In genomic region chr11:86408845-86409244, GRCh38 we compare ENCODE assay signal across 16 cellular contexts. TPM values are rescaled to one million over a fixed set of nuclear protein-coding genes. Genes with fewer than 3 reads are reported as not detected.
DNase-seq lines count a peak whose midpoint lies in the region; FAIRE-seq and TF ChIP-seq lines count a peak whose summit lies in the region.
"Had no signal": no experiment of that assay in that cellular context is flagged by ENCODE, and none has a peak within 500 bp of the region (broad histone marks: within the 10 kb centered on the region; RNA-seq: fewer than 3 reads in every experiment).

No MANE protein-coding gene starts in this region.

- no peak overlapping the region for H2AFZ ChIP-seq in OCI-LY7 (ENCODE audit: low read length)
- no peak overlapping the region for H2AFZ ChIP-seq in osteoblast (ENCODE audit: low read length)

- intact Hi-C loops in OCI-LY7 (cut with micrococcal nuclease; ENCODE audit: unreplicated experiment), result no loop called here
- intact Hi-C loops in activated naive CD4-positive, alpha-beta T cell treated with anti-CD3 and anti-CD28 coated beads for 36 hours (cut with micrococcal nuclease), result no loop called here

- FAIRE-seq in D721Med (lab: Jason Lieb, UNC) (no peak), frontal cortex (lab: Jason Lieb, UNC) (no peak)

- no peaks in the 10 kb centered on the region for H3K4me1 Mint-ChIP-seq in activated naive CD4-positive, alpha-beta T cell treated with anti-CD3 and anti-CD28 coated beads for 36 hours (ENCODE audit: low read depth)

- POLR2A ChIA-PET in OCI-LY7 (lab: Charles Lee), result interaction anchor here (1.0 kb wide), 1 partner anchor 14 kb away, joined by 3 read pairs; no protein-coding TSS in a partner anchor

- H3K9me2 ChIP-seq in OCI-LY7 (ENCODE audit: insufficient read depth, low read length), result no peaks in the 10 kb centered on the region

- no peaks in the 10 kb centered on the region for H4K20me1 ChIP-seq in OCI-LY7 (ENCODE audit: insufficient read depth, low read length)
- no peaks in the 10 kb centered on the region for H4K20me1 ChIP-seq in osteoblast (ENCODE audit: insufficient read depth, low read length)

- H3K79me2 ChIP-seq in OCI-LY7 (ENCODE audit: insufficient read depth, low read depth, low read length) (no peaks in the 10 kb centered on the region), osteoblast (ENCODE audit: insufficient read depth, low read length) (no peaks in the 10 kb centered on the region)

- no peaks in the 10 kb centered on the region for H3K4me1 ChIP-seq in OCI-LY7 (ENCODE audit: insufficient read depth, low read length, poor library complexity, severe bottlenecking)
- no peaks in the 10 kb centered on the region for H3K4me1 ChIP-seq in osteoblast (ENCODE audit: insufficient read depth, low read length)
- H3K4me1 ChIP-seq: heart right ventricle had no signal

- TF ChIP-seq CTCF in D721Med (IDR thresholded peaks at IDR 0.05; ENCODE audit: insufficient read depth, missing control alignments), result peak; percentile 16
- peak; percentile 24; the same call in 1 of the 2 replicates for TF ChIP-seq CTCF in OCI-LY7 (conservative IDR thresholded peaks at IDR 0.05; ENCODE audit: low read length)
- TF ChIP-seq CTCF in osteoblast (IDR thresholded peaks at IDR 0.05; ENCODE audit: extremely low read depth, low read depth, low read length), result peak; percentile 50

- no peak overlapping the region for H3K4me3 ChIP-seq in OCI-LY7 (ENCODE audit: low read depth, low read length, poor library complexity, severe bottlenecking)
- no peak overlapping the region for H3K4me3 ChIP-seq in osteoblast (ENCODE audit: insufficient read depth, low read length)
- H3K4me3 ChIP-seq: heart right ventricle had no signal

- H3K27ac Mint-ChIP-seq in activated naive CD4-positive, alpha-beta T cell treated with anti-CD3 and anti-CD28 coated beads for 36 hours, result no peak overlapping the region
- H3K27ac Mint-ChIP-seq: T-helper 1 cell treated with Interleukin-12 subunit alpha and Interleukin-12 subunit beta and Interleukin-4 antibody, amounts not matched to agents 30 μg/mL and 1 μg/mL, for 36 hours had no signal

- no peaks in the 10 kb centered on the region for H3K9me3 Mint-ChIP-seq in activated naive CD4-positive, alpha-beta T cell treated with anti-CD3 and anti-CD28 coated beads for 36 hours
- H3K9me3 Mint-ChIP-seq: T-helper 1 cell treated with Interleukin-12 subunit alpha and Interleukin-12 subunit beta and Interleukin-4 antibody, amounts not matched to agents 30 μg/mL and 1 μg/mL, for 36 hours had no signal

- CTCF ChIA-PET in OCI-LY7 (lab: Charles Lee; ENCODE audit: unreplicated experiment), result no interaction called here
- CTCF ChIA-PET in activated naive CD4-positive, alpha-beta T cell treated with anti-CD3 and anti-CD28 coated beads for 36 hours (lab: Charles Lee), result no interaction called here

- no peaks in the 10 kb centered on the region for H3K27me3 ChIP-seq in osteoblast (ENCODE audit: insufficient read depth, low read length)
- H3K27me3 ChIP-seq: heart right ventricle had no signal

- no peaks in the 10 kb centered on the region for H3K36me3 ChIP-seq in OCI-LY7 (ENCODE audit: insufficient read depth, low read length)
- H3K36me3 ChIP-seq in osteoblast (ENCODE audit: insufficient read depth, low read length), result no peaks in the 10 kb centered on the region
- H3K36me3 ChIP-seq: heart right ventricle had no signal

- H3K9me3 ChIP-seq in OCI-LY7 (ENCODE audit: low read length) (no peaks in the 10 kb centered on the region), osteoblast (ENCODE audit: low read depth, low read length) (no peaks in the 10 kb centered on the region)
- H3K9me3 ChIP-seq: heart right ventricle had no signal

- no peaks in the 10 kb centered on the region for H3K36me3 Mint-ChIP-seq in activated naive CD4-positive, alpha-beta T cell treated with anti-CD3 and anti-CD28 coated beads for 36 hours (ENCODE audit: low read depth)

- no peak overlapping the region for H3K4me3 Mint-ChIP-seq in activated naive CD4-positive, alpha-beta T cell treated with anti-CD3 and anti-CD28 coated beads for 36 hours
- H3K4me3 Mint-ChIP-seq: T-helper 1 cell treated with Interleukin-12 subunit alpha and Interleukin-12 subunit beta and Interleukin-4 antibody, amounts not matched to agents 30 μg/mL and 1 μg/mL, for 36 hours had no signal

- DNase-seq in D721Med (ENCODE audit: insufficient read length, low spot score) (no peak), OCI-LY7 (ENCODE audit: low spot score) (no peak), dermis blood vessel endothelial cell (peak; percentile 20), osteoblast (ENCODE audit: insufficient read length, low spot score, missing footprints) (peak; percentile 74), hepatic stellate cell (ENCODE audit: low spot score) (no peak), epidermal melanocyte (ENCODE audit: insufficient read length, low spot score) (no peak), frontal cortex (ENCODE audit: low spot score in 2 of 2) (no peak)
- no peak for DNase-seq in activated naive CD4-positive, alpha-beta T cell treated with anti-CD3 and anti-CD28 coated beads for 36 hours
- DNase-seq: activated naive CD4-positive, alpha-beta T cell; Calu3; GOT3; heart right ventricle; NCI-H2107; posterior cingulate gyrus; RPMI8226 had no signal

- H3K27ac ChIP-seq in OCI-LY7 (ENCODE audit: low read depth, low read length, poor library complexity, severe bottlenecking), result no peak overlapping the region
- no peak overlapping the region for H3K27ac ChIP-seq in osteoblast (ENCODE audit: low read depth, low read length)
- H3K27ac ChIP-seq: heart right ventricle had no signal

- H3K27me3 Mint-ChIP-seq in activated naive CD4-positive, alpha-beta T cell treated with anti-CD3 and anti-CD28 coated beads for 36 hours (ENCODE audit: low read depth), result no peaks in the 10 kb centered on the region

- no TSS peak for BruUV-seq in OCI-LY7 (replicated peaks; lab: Mats Ljungman, UMichigan)

- H3K4me2 ChIP-seq in OCI-LY7 (ENCODE audit: low read length) (no peak overlapping the region), osteoblast (ENCODE audit: insufficient read depth, low read length) (no peak overlapping the region)

RNA-seq across cellular contexts. Expression of gene CCDC81, which starts 34.2 kb away (rescaled TPM):
- 0.26 and 0.41 TPM in 2 replicates for total RNA-seq in OCI-LY7 (2014; rRNA removed; shearing (Covaris generic))
- total RNA-seq in OCI-LY7 (2022) (0.87 and 1.0 TPM in 2 replicates), dermis blood vessel endothelial cell (under 0.01 and 0.23 TPM in 2 replicates), osteoblast (0.36 and 0.88 TPM in 2 replicates), frontal cortex (0.82 TPM)
- under 1 TPM; 0.81 to 0.84 TPM for total RNA-seq in activated naive CD4-positive, alpha-beta T cell treated with anti-CD3 and anti-CD28 coated beads for 36 hours

Comparison
In these comparisons a context has a peak if more than half of its experiments do, and no peak if none do; other contexts are left out.
1. DNase-seq: peak in dermis blood vessel endothelial cell (single experiment) and osteoblast (single experiment); none in D721Med (single experiment), OCI-LY7 (single experiment), hepatic stellate cell (single experiment), activated naive CD4-positive, alpha-beta T cell treated with anti-CD3 and anti-CD28 coated beads for 36 hours (single experiment), epidermal melanocyte (single experiment) and frontal cortex (0 of 2).
2. Peak in every context shown above with its lines, with median percentiles within 50 percentile points of each other: CTCF ChIP-seq.